9 cellular contexts compared by ENCODE assay signal in genomic region chr7:20786421-20786778, GRCh38. TPM values are rescaled to one million over a fixed set of nuclear protein-coding genes. Genes with fewer than 3 reads are reported as not detected.
DNase-seq lines count a peak whose midpoint lies in the region; ATAC-seq and TF ChIP-seq lines count a peak whose summit lies in the region.
"Had no signal": no experiment of that assay in that cellular context is flagged by ENCODE, and none has a peak within 500 bp of the region (broad histone marks: within the 10 kb centered on the region; RNA-seq: fewer than 3 reads in every experiment).

No MANE protein-coding gene starts in this region.

- H3K27ac Mint-ChIP-seq in activated T-cell treated with anti-CD3 and anti-CD28 coated beads, Interleukin-2, amount 50 U/mL, for 72 hours = peak overlapping the region; percentile 77
- H3K27ac Mint-ChIP-seq in activated CD4-positive, alpha-beta memory T cell treated with anti-CD3 and anti-CD28 coated beads, Interleukin-2, amount 10 ng/mL, durations not matched to agents 7 days and 5 days = peak overlapping the region; percentile 48

- CTCF ChIA-PET in activated CD4-positive, alpha-beta memory T cell treated with anti-CD3 and anti-CD28 coated beads, Interleukin-2, amount 10 ng/mL, durations not matched to agents 7 days and 5 days (lab: Charles Lee) = interaction anchor here (1.2 kb wide), 1 partner anchor 11 kb away, joined by 4 read pairs; no protein-coding TSS in a partner anchor

- H3K27ac ChIP-seq in iPS-18a (ENCODE audit: low read length) (no peak overlapping the region), testis (no peak overlapping the region)

- peaks cover 81% of the 10 kb centered on the region for H3K27me3 Mint-ChIP-seq in activated T-cell treated with anti-CD3 and anti-CD28 coated beads, Interleukin-2, amount 50 U/mL, for 72 hours (ENCODE audit: low read depth)
- peaks cover 77% of the 10 kb centered on the region for H3K27me3 Mint-ChIP-seq in activated CD4-positive, alpha-beta memory T cell treated with anti-CD3 and anti-CD28 coated beads, Interleukin-2, amount 10 ng/mL, durations not matched to agents 7 days and 5 days

- ATAC-seq in activated T-cell treated with anti-CD3 and anti-CD28 coated beads, Interleukin-2, amount 50 U/mL, for 72 hours (replicated peaks in 1 of 2) = no peak
- ATAC-seq in GM21825 (IDR thresholded peaks at IDR 0.05; ENCODE audit: unreplicated experiment) = no peak

- no peaks in the 10 kb centered on the region for H3K9me3 ChIP-seq in iPS-18a (ENCODE audit: control insufficient read depth, low read depth, low read length)
- H3K9me3 ChIP-seq in testis = no peaks in the 10 kb centered on the region

- H3K27me3 ChIP-seq in iPS-18a (ENCODE audit: control insufficient read depth, insufficient read depth, low read length) = peaks cover 59% of the 10 kb centered on the region
- H3K27me3 ChIP-seq in testis = peaks cover 7% of the 10 kb centered on the region

- POLR2A ChIA-PET in activated CD4-positive, alpha-beta memory T cell treated with anti-CD3 and anti-CD28 coated beads, Interleukin-2, amount 10 ng/mL, durations not matched to agents 7 days and 5 days (lab: Charles Lee) = interaction anchor here (2.1 kb wide), 1 partner anchor 11 kb away, joined by 4 read pairs; no protein-coding TSS in a partner anchor

- no peak for TF ChIP-seq POLR2A in testis (IDR thresholded peaks at IDR 0.05)

- H3K36me3 ChIP-seq in iPS-18a (ENCODE audit: control insufficient read depth, low read depth, low read length) (no peaks in the 10 kb centered on the region), testis (ENCODE audit: low read depth, missing control alignments) (no peaks in the 10 kb centered on the region)

- H3K4me1 Mint-ChIP-seq in activated T-cell treated with anti-CD3 and anti-CD28 coated beads, Interleukin-2, amount 50 U/mL, for 72 hours (ENCODE audit: low read depth) = peaks cover 32% of the 10 kb centered on the region
- peaks cover 18% of the 10 kb centered on the region for H3K4me1 Mint-ChIP-seq in activated CD4-positive, alpha-beta memory T cell treated with anti-CD3 and anti-CD28 coated beads, Interleukin-2, amount 10 ng/mL, durations not matched to agents 7 days and 5 days

- intact Hi-C loops in testis (cut with DNase I; ENCODE audit: low total_unique reads) = no loop called here

- DNase-seq in activated T-cell treated with anti-CD3 and anti-CD28 coated beads, Interleukin-2, amount 50 U/mL, for 72 hours = no peak
- no peak for DNase-seq in activated T-cell treated with anti-CD3 and anti-CD28 coated beads, Interleukin-2, amount 50 U/mL, for 48 hours
- DNase-seq in activated CD4-positive, alpha-beta memory T cell treated with anti-CD3 and anti-CD28 coated beads, Interleukin-2, amount 10 ng/mL, durations not matched to agents 7 days and 5 days = no peak
- DNase-seq in testis (no peak), putamen (ENCODE audit: low spot score) (no peak), NCI-H146 (lab: John Stamatoyannopoulos, UW) (no peak)

- peak overlapping the region; percentile 70 for H3K4me3 ChIP-seq in iPS-18a (ENCODE audit: low read length)
- H3K4me3 ChIP-seq in testis = peak overlapping the region; percentile 19 to 56

- peaks cover 4 to 9% of the 10 kb centered on the region in 2 donors for H3K36me3 Mint-ChIP-seq in activated T-cell treated with anti-CD3 and anti-CD28 coated beads, Interleukin-2, amount 50 U/mL, for 72 hours (ENCODE audit: insufficient read depth in 2 of 2)
- peaks cover 16% of the 10 kb centered on the region for H3K36me3 Mint-ChIP-seq in activated CD4-positive, alpha-beta memory T cell treated with anti-CD3 and anti-CD28 coated beads, Interleukin-2, amount 10 ng/mL, durations not matched to agents 7 days and 5 days (ENCODE audit: low read depth)

- H3K9me3 Mint-ChIP-seq in activated T-cell treated with anti-CD3 and anti-CD28 coated beads, Interleukin-2, amount 50 U/mL, for 72 hours = peaks cover 2 to 4% of the 10 kb centered on the region in 2 donors
- peaks cover 5% of the 10 kb centered on the region for H3K9me3 Mint-ChIP-seq in activated CD4-positive, alpha-beta memory T cell treated with anti-CD3 and anti-CD28 coated beads, Interleukin-2, amount 10 ng/mL, durations not matched to agents 7 days and 5 days

- H3K4me1 ChIP-seq in iPS-18a (ENCODE audit: control insufficient read depth, low read depth, low read length) (peaks cover 46% of the 10 kb centered on the region), testis (peaks cover 6% of the 10 kb centered on the region)

- 4 to 6% methylated on average over 14 of the region's 14 CpGs for WGBS in testis, 2 donors

- no peak for TF ChIP-seq CTCF in testis (IDR thresholded peaks at IDR 0.05)

- H3K4me3 Mint-ChIP-seq in activated T-cell treated with anti-CD3 and anti-CD28 coated beads, Interleukin-2, amount 50 U/mL, for 72 hours = peak overlapping the region; percentile 83 to 86
- H3K4me3 Mint-ChIP-seq in activated CD4-positive, alpha-beta memory T cell treated with anti-CD3 and anti-CD28 coated beads, Interleukin-2, amount 10 ng/mL, durations not matched to agents 7 days and 5 days = peak overlapping the region; percentile 57

- peak overlapping the region; percentile 73 for H3K9ac ChIP-seq in iPS-18a (ENCODE audit: low read length)

RNA-seq across cellular contexts. Expression of gene SP8, which starts 0.3 kb away (rescaled TPM):
- not detected for total RNA-seq in activated T-cell treated with anti-CD3 and anti-CD28 coated beads, Interleukin-2, amount 50 U/mL, for 72 hours
- not detected for total RNA-seq in activated CD4-positive, alpha-beta memory T cell treated with anti-CD3 and anti-CD28 coated beads, Interleukin-2, amount 10 ng/mL, durations not matched to agents 7 days and 5 days
- 1 to 10 TPM; 2.1 to 2.2 TPM for total RNA-seq in testis
- polyA plus RNA-seq in testis (ENCODE audit: insufficient read depth, low read depth, low replicate concordance) = 0.26 TPM
- polyA plus RNA-seq: esophagus had no signal
